Comparison of ENCODE assay signal across 1 cellular context in genomic region chr5:148443998-148444397, GRCh38.
A peak's percentile ranks its signal among the peaks of the same experiment; 100 is the strongest.
TF ChIP-seq lines count a peak whose summit lies in the region.

No MANE protein-coding gene starts in this region.

TF ChIP-seq in HepG2, 621 proteins besides CTCF, POLR2A, EP300 and RAD21 (continued from another document and continues in another):
- no peak for TF ChIP-seq REST (IDR thresholded peaks at IDR 0.05; ENCODE audit: borderline replicate concordance in 1 of 2, low read depth in 1 of 2, low read length in 2 of 2)
- no peak for TF ChIP-seq ZFP90 (CRISPR knock-in tag; IDR thresholded peaks at IDR 0.05; ENCODE audit: borderline replicate concordance)
- no peak for TF ChIP-seq ZXDC (CRISPR knock-in tag; IDR thresholded peaks at IDR 0.05)
- TF ChIP-seq ZNF24 (IDR thresholded peaks at IDR 0.05) = no peak
- TF ChIP-seq FOXJ3 (CRISPR knock-in tag; IDR thresholded peaks at IDR 0.05; ENCODE audit: borderline replicate concordance) = no peak
- TF ChIP-seq MAX (IDR thresholded peaks at IDR 0.05) = no peak
- TF ChIP-seq TBL1XR1 (IDR thresholded peaks at IDR 0.05; ENCODE audit: borderline replicate concordance, low read length, partially characterized antibody) = no peak
- no peak for TF ChIP-seq FOSL2 (CRISPR knock-in tag; IDR thresholded peaks at IDR 0.05)
- no peak for TF ChIP-seq ZNF749 (CRISPR knock-in tag; IDR thresholded peaks at IDR 0.05; ENCODE audit: borderline replicate concordance)
- no peak for TF ChIP-seq ARID3A (IDR thresholded peaks at IDR 0.05; ENCODE audit: low read depth, low read length)
- TF ChIP-seq ZNF335 (CRISPR knock-in tag; IDR thresholded peaks at IDR 0.05) = no peak
- TF ChIP-seq ZNF10 (CRISPR knock-in tag; IDR thresholded peaks at IDR 0.05; ENCODE audit: borderline replicate concordance, low read depth) = no peak
- no peak for TF ChIP-seq CREB1 (IDR thresholded peaks at IDR 0.05)
- TF ChIP-seq CREB1 (CRISPR knock-in tag; IDR thresholded peaks at IDR 0.05) = no peak
- peak; percentile 57 for TF ChIP-seq MAFF (IDR thresholded peaks at IDR 0.05; ENCODE audit: low read depth, low read length)
- no peak for TF ChIP-seq NFKBIZ (CRISPR knock-in tag; IDR thresholded peaks at IDR 0.05)
- TF ChIP-seq HOXA5 (CRISPR knock-in tag; IDR thresholded peaks at IDR 0.05) = peak; percentile 49; the same call in 1 of the 2 replicates
- no peak for TF ChIP-seq ZMAT5 (CRISPR knock-in tag; IDR thresholded peaks at IDR 0.05; ENCODE audit: borderline replicate concordance, low read depth)
- no peak for TF ChIP-seq KMT2A (CRISPR knock-in tag; IDR thresholded peaks at IDR 0.05)
- no peak for TF ChIP-seq ZGPAT (CRISPR knock-in tag; IDR thresholded peaks at IDR 0.05)
- TF ChIP-seq SIN3A (IDR thresholded peaks at IDR 0.05; ENCODE audit: borderline replicate concordance, low read depth, low read length) = no peak
- TF ChIP-seq ZNF382 (CRISPR knock-in tag; IDR thresholded peaks at IDR 0.05; ENCODE audit: borderline replicate concordance) = no peak
- no peak for TF ChIP-seq ELF1 (CRISPR knock-in tag; IDR thresholded peaks at IDR 0.05)
- TF ChIP-seq IRF1 (CRISPR knock-in tag; IDR thresholded peaks at IDR 0.05; ENCODE audit: low read depth) = no peak
- TF ChIP-seq FIP1L1 (IDR thresholded peaks at IDR 0.05; ENCODE audit: borderline replicate concordance, insufficient read depth, low read depth, low read length) = no peak
- 0 out of 2 replicates have a peak, but pooled peaks have one; percentile 54 for TF ChIP-seq SP140L (CRISPR knock-in tag; IDR thresholded peaks at IDR 0.05; ENCODE audit: borderline replicate concordance)
- TF ChIP-seq KLF12 (CRISPR knock-in tag; IDR thresholded peaks at IDR 0.05; ENCODE audit: borderline replicate concordance) = no peak
- TF ChIP-seq MIXL1 (CRISPR knock-in tag; IDR thresholded peaks at IDR 0.05) = peak; percentile 59; the same call in 1 of the 2 replicates
- TF ChIP-seq SOX13 (IDR thresholded peaks at IDR 0.05) = no peak
- no peak for TF ChIP-seq SOX13 (CRISPR knock-in tag; conservative IDR thresholded peaks at IDR 0.05 in 1 of 2, IDR thresholded peaks at IDR 0.05 in 1 of 2)
- TF ChIP-seq ZNF234 (CRISPR knock-in tag; conservative IDR thresholded peaks at IDR 0.05) = no peak
- no peak for TF ChIP-seq MTA1 (CRISPR knock-in tag; IDR thresholded peaks at IDR 0.05; ENCODE audit: borderline replicate concordance)
- no peak for TF ChIP-seq ZBTB26 (CRISPR knock-in tag; IDR thresholded peaks at IDR 0.05; ENCODE audit: borderline replicate concordance)
- no peak for TF ChIP-seq GTF3A (CRISPR knock-in tag; conservative IDR thresholded peaks at IDR 0.05)
- TF ChIP-seq STAG1 (CRISPR knock-in tag; IDR thresholded peaks at IDR 0.05) = peak; percentile 70
- TF ChIP-seq NFE2L2 (IDR thresholded peaks at IDR 0.05; ENCODE audit: low read length) = peak; percentile 59; the same call in 1 of the 2 replicates
- TF ChIP-seq SETDB1 (CRISPR knock-in tag; IDR thresholded peaks at IDR 0.05; ENCODE audit: borderline replicate concordance) = no peak
- TF ChIP-seq GMEB1 (CRISPR knock-in tag; IDR thresholded peaks at IDR 0.05; ENCODE audit: borderline replicate concordance) = no peak
- no peak for TF ChIP-seq KDM5B (CRISPR knock-in tag; IDR thresholded peaks at IDR 0.05; ENCODE audit: borderline replicate concordance)
- TF ChIP-seq PAXIP1 (CRISPR knock-in tag; conservative IDR thresholded peaks at IDR 0.05) = no peak
- no peak for TF ChIP-seq TBX2 (CRISPR knock-in tag; IDR thresholded peaks at IDR 0.05; ENCODE audit: borderline replicate concordance)
- no peak for TF ChIP-seq ZNF503 (CRISPR knock-in tag; IDR thresholded peaks at IDR 0.05)
- no peak for TF ChIP-seq BRD4 (CRISPR knock-in tag; IDR thresholded peaks at IDR 0.05)
- peak; percentile 48 to 52 for TF ChIP-seq MAFK (conservative IDR thresholded peaks at IDR 0.05 in 1 of 2, IDR thresholded peaks at IDR 0.05 in 1 of 2; ENCODE audit: low read length in 2 of 2)
- no peak for TF ChIP-seq ZFP41 (CRISPR knock-in tag; IDR thresholded peaks at IDR 0.05; ENCODE audit: borderline replicate concordance)
